In genomic region chr6:29478740-29479139, GRCh38 we compare ENCODE assay signal across 25 cellular contexts. TPM values are rescaled to one million over a fixed set of nuclear protein-coding genes. Genes with fewer than 3 reads are reported as not detected.
DNase-seq lines count a peak whose midpoint lies in the region; ATAC-seq, FAIRE-seq and TF ChIP-seq lines count a peak whose summit lies in the region.
"Had no signal": no experiment of that assay in that cellular context is flagged by ENCODE, and none has a peak within 500 bp of the region (broad histone marks: within the 10 kb centered on the region; RNA-seq: fewer than 3 reads in every experiment).

No MANE protein-coding gene starts in this region.

- TF ChIP-seq CTCF in HepG2 (CRISPR knock-in tag; IDR thresholded peaks at IDR 0.05) (no peak), right lobe of liver (IDR thresholded peaks at IDR 0.05) (no peak), WERI-Rb-1 (IDR thresholded peaks at IDR 0.05; ENCODE audit: low read depth, low read length) (no peak), esophagus muscularis mucosa (IDR thresholded peaks at IDR 0.05) (no peak)

- H3K27me3 ChIP-seq in HepG2 (ENCODE audit: control insufficient read depth in 1 of 2, insufficient read depth in 2 of 2, low read length in 2 of 2) = no peaks in the 10 kb centered on the region
- H3K27me3 ChIP-seq in right lobe of liver = no peaks in the 10 kb centered on the region
- no peaks in the 10 kb centered on the region for H3K27me3 ChIP-seq in WERI-Rb-1 (ENCODE audit: insufficient read depth, low read depth, severe bottlenecking)
- no peaks in the 10 kb centered on the region for H3K27me3 ChIP-seq in esophagus muscularis mucosa
- H3K27me3 ChIP-seq: BE2C; BLaER1 treated with 17β-estradiol and CSF1 and Interleukin-3, amounts not matched to agents 10 nM and 100 nM had no signal

- DNase-seq in HepG2 (ENCODE audit: low spot score) = no peak
- no peak for DNase-seq in right lobe of liver
- DNase-seq in WERI-Rb-1 = no peak
- DNase-seq in esophagus muscularis mucosa (ENCODE audit: extremely low spot score) = peak; percentile 62
- DNase-seq in C1 segment of cervical spinal cord (lab: John Stamatoyannopoulos, UW) = no peak
- no peak for DNase-seq in NCI-H128 (lab: John Stamatoyannopoulos, UW; ENCODE audit: unreplicated experiment)
- DNase-seq: 8988T; ACHN; AML-193; BE2C; Caco-2; CD4-positive, CD25-positive, alpha-beta regulatory T cell; CD8-positive, alpha-beta T cell; DMS153; DND-41; HFFc6 had no signal

- intact Hi-C loops in HepG2 (cut with micrococcal nuclease; ENCODE audit: unreplicated experiment) = no loop called here
- intact Hi-C loops in right lobe of liver (cut with DNase I) = no loop called here
- intact Hi-C loops in esophagus muscularis mucosa (cut with DNase I) = no loop called here

- POLR2A ChIA-PET in HepG2 (lab: Yijun Ruan, JAX) = no interaction called here

- WGBS in HepG2 (ENCODE audit: low lambda C conversion rate) = 34% methylated on average over 5 of the region's 5 CpGs
- WGBS in right lobe of liver (ENCODE audit: insufficient coverage, low coverage, low lambda C conversion rate, missing lambda C conversion rate) = 83% methylated on average over 5 of the region's 5 CpGs
- 70% methylated on average over 5 of the region's 5 CpGs for WGBS in esophagus muscularis mucosa

- H3K27ac ChIP-seq in HepG2 (ENCODE audit: extremely low read length, insufficient read depth, low read length) = no peak overlapping the region
- no peak overlapping the region for H3K27ac ChIP-seq in right lobe of liver
- H3K27ac ChIP-seq in WERI-Rb-1 = 0 out of 2 replicates have a peak overlapping the region, but pooled peaks have one; percentile 4
- H3K27ac ChIP-seq in esophagus muscularis mucosa (replicated peaks in 1 of 4) = no peak overlapping the region
- H3K27ac ChIP-seq: A549; BLaER1 treated with 17β-estradiol and CSF1 and Interleukin-3, amounts not matched to agents 10 nM and 100 nM had no signal

- TF ChIP-seq EP300 in HepG2 (IDR thresholded peaks at IDR 0.05; ENCODE audit: low read depth in 2 of 2, low read length in 2 of 2) (no peak), HepG2 (CRISPR knock-in tag; IDR thresholded peaks at IDR 0.05; ENCODE audit: borderline replicate concordance) (no peak), esophagus muscularis mucosa (IDR thresholded peaks at IDR 0.05) (no peak)

- H3K9ac ChIP-seq in HepG2 (ENCODE audit: insufficient read depth, low read depth, low read length) = no peak overlapping the region
- H3K9ac ChIP-seq: BLaER1 treated with 17β-estradiol and CSF1 and Interleukin-3, amounts not matched to agents 10 nM and 100 nM had no signal

- H2AFZ ChIP-seq in HepG2 (ENCODE audit: low read length) = no peak overlapping the region
- H2AFZ ChIP-seq: GM23338 had no signal

- CTCF ChIA-PET in HepG2 (lab: Yijun Ruan, JAX; ENCODE audit: low intra/inter-chr PET ratio, low total read pairs) = no interaction called here

- no peak overlapping the region for H3K4me3 ChIP-seq in HepG2 (replicated peaks in 1 of 3; ENCODE audit: insufficient read depth in 1 of 3, low read depth in 2 of 3, low read length in 3 of 3)
- H3K4me3 ChIP-seq in right lobe of liver = no peak overlapping the region
- H3K4me3 ChIP-seq in WERI-Rb-1 (ENCODE audit: low read depth, low read length) = no peak overlapping the region
- no peak overlapping the region for H3K4me3 ChIP-seq in esophagus muscularis mucosa
- H3K4me3 ChIP-seq: A549; BLaER1 treated with 17β-estradiol and CSF1 and Interleukin-3, amounts not matched to agents 10 nM and 100 nM; GM23338; HAP-1 had no signal

- TF ChIP-seq POLR2A in HepG2 (IDR thresholded peaks at IDR 0.05; ENCODE audit: insufficient read depth in 1 of 2, low read depth in 2 of 2, low read length in 2 of 2) = no peak
- no peak for TF ChIP-seq POLR2A in right lobe of liver (IDR thresholded peaks at IDR 0.05)
- TF ChIP-seq POLR2A in esophagus muscularis mucosa (IDR thresholded peaks at IDR 0.05; ENCODE audit: low read depth) = no peak

- no peaks in the 10 kb centered on the region for H3K36me3 ChIP-seq in HepG2 (replicated peaks in 1 of 2; ENCODE audit: control insufficient read depth in 1 of 2, insufficient read depth in 2 of 2, low read length in 2 of 2)
- no peaks in the 10 kb centered on the region for H3K36me3 ChIP-seq in right lobe of liver
- H3K36me3 ChIP-seq in WERI-Rb-1 = no peaks in the 10 kb centered on the region
- H3K36me3 ChIP-seq in esophagus muscularis mucosa = no peaks in the 10 kb centered on the region
- H3K36me3 ChIP-seq: BE2C; BLaER1 treated with 17β-estradiol and CSF1 and Interleukin-3, amounts not matched to agents 10 nM and 100 nM; HAP-1 had no signal

- no TSS peak for BruUV-seq in HepG2 (replicated peaks; lab: Mats Ljungman, UMichigan)

- FAIRE-seq in HepG2 (lab: Jason Lieb, UNC) = no peak
- FAIRE-seq: A549, G401.6, GM12892, GM19239, H54 had no signal

- H3K4me1 ChIP-seq in HepG2 (ENCODE audit: insufficient read depth, low read length) (no peaks in the 10 kb centered on the region), right lobe of liver (peaks cover 0 to 4% (median 0%) of the 10 kb centered on the region in 4 donors), esophagus muscularis mucosa (no peaks in the 10 kb centered on the region)
- H3K4me1 ChIP-seq: A549; BE2C; BLaER1 treated with 17β-estradiol and CSF1 and Interleukin-3, amounts not matched to agents 10 nM and 100 nM; Caco-2; HAP-1 had no signal

- H3K79me2 ChIP-seq in HepG2 (ENCODE audit: insufficient read depth, low read length) = no peaks in the 10 kb centered on the region

- in situ Hi-C loops in HepG2 (cut with HindIII; ENCODE audit: extremely low pct_ligation_motif_present, low pct_unique_long_range_greater_than_20kb) = no loop called here

- no peaks in the 10 kb centered on the region for H4K20me1 ChIP-seq in HepG2 (ENCODE audit: insufficient read depth, low read length)
- H4K20me1 ChIP-seq: BLaER1 treated with 17β-estradiol and CSF1 and Interleukin-3, amounts not matched to agents 10 nM and 100 nM had no signal

- TF ChIP-seq RAD21 in HepG2 (CRISPR knock-in tag; IDR thresholded peaks at IDR 0.05) = no peak

- H3K9me3 ChIP-seq in HepG2 (ENCODE audit: low read length) (no peaks in the 10 kb centered on the region), right lobe of liver (no peaks in the 10 kb centered on the region), WERI-Rb-1 (ENCODE audit: severe bottlenecking) (peaks cover 13% of the 10 kb centered on the region), esophagus muscularis mucosa (peaks cover 0 to 4% (median 2%) of the 10 kb centered on the region in 4 donors)
- H3K9me3 ChIP-seq: A549, BE2C, Caco-2, HAP-1 had no signal

- no peak for ATAC-seq in HepG2
- ATAC-seq in right lobe of liver = no peak
- ATAC-seq in GM21526 (IDR thresholded peaks at IDR 0.05; ENCODE audit: low FRiP score, unreplicated experiment) = no peak
- ATAC-seq: A549; CD8-positive, alpha-beta T cell; GM23338 had no signal

- no peak overlapping the region for H3K4me2 ChIP-seq in HepG2 (ENCODE audit: low read depth, low read length)
- H3K4me2 ChIP-seq: A549; BLaER1 treated with 17β-estradiol and CSF1 and Interleukin-3, amounts not matched to agents 10 nM and 100 nM; GM23338 had no signal

RNA-seq across cellular contexts. Expression of gene MAS1L, which starts 9.0 kb away (rescaled TPM):
- not detected in 2 replicates for total RNA-seq in HepG2 (2016; rRNA removed; fragmentation: Illumina TruSeq; extraction: Trizol)
- not detected in 2 replicates for total RNA-seq in HepG2 (2016; cell fraction: cytosol; rRNA removed; fragmentation: Illumina TruSeq; extraction: Trizol; ENCODE audit: low read depth)
- total RNA-seq in HepG2 (2016; cell fraction: insoluble cytoplasmic fraction; rRNA removed; fragmentation: Illumina TruSeq; extraction: Trizol) = not detected in 2 replicates
- total RNA-seq in HepG2 (2016; cell fraction: membrane; rRNA removed; fragmentation: Illumina TruSeq; extraction: Trizol) = not detected in 2 replicates
- total RNA-seq in HepG2 (2016; cell fraction: nucleus; rRNA removed; fragmentation: Illumina TruSeq; extraction: Trizol) = not detected in 2 replicates
- not detected in 2 replicates for polyA plus RNA-seq in HepG2 (2011; rRNA removed)
- not detected in 2 replicates for polyA plus RNA-seq in HepG2 (2011; cell fraction: cytosol; rRNA removed)
- not detected in 2 replicates for polyA plus RNA-seq in HepG2 (2011; cell fraction: nucleus; rRNA removed)
- polyA plus RNA-seq in HepG2 (2012) = not detected in 2 replicates
- polyA plus RNA-seq in HepG2 (2016; cell fraction: cytosol; fragmentation: Illumina TruSeq; extraction: Trizol; ENCODE audit: low read depth) = not detected in 2 replicates
- polyA plus RNA-seq in HepG2 (2016; cell fraction: insoluble cytoplasmic fraction; fragmentation: Illumina TruSeq; extraction: Trizol; ENCODE audit: low read depth) = not detected in 2 replicates
- not detected in 2 replicates for polyA plus RNA-seq in HepG2 (2016; cell fraction: membrane; fragmentation: Illumina TruSeq; extraction: Trizol; ENCODE audit: low read depth)
- polyA plus RNA-seq in HepG2 (2016; cell fraction: nucleus; fragmentation: Illumina TruSeq; extraction: Trizol; ENCODE audit: insufficient read depth, low read depth) = not detected in 2 replicates
- polyA minus RNA-seq in HepG2 (2011; rRNA and poly(A)+ RNA removed; ENCODE audit: low replicate concordance) = not detected in 2 replicates
- not detected in 2 replicates for polyA minus RNA-seq in HepG2 (2011; cell fraction: cytosol; rRNA and poly(A)+ RNA removed)
- polyA minus RNA-seq in HepG2 (2011; cell fraction: nucleus; rRNA and poly(A)+ RNA removed) = not detected in 2 replicates
- not detected for total RNA-seq in right lobe of liver
- total RNA-seq in esophagus muscularis mucosa = under 1 TPM in 1 of 4 donors, not detected in 3; 0.33 TPM
- total RNA-seq: Caco-2; CD4-positive, CD25-positive, alpha-beta regulatory T cell; CD8-positive, alpha-beta T cell; GM23338; HFFc6 had no signal
- polyA plus RNA-seq: A549; CD4-positive, CD25-positive, alpha-beta regulatory T cell; GM23338 had no signal

RNA-seq across cellular contexts. Expression of gene OR2H1, which starts 21.8 kb away (rescaled TPM):
- total RNA-seq in HepG2 (2016; rRNA removed; fragmentation: Illumina TruSeq; extraction: Trizol) (not detected in 2 replicates), right lobe of liver (not detected), esophagus muscularis mucosa (not detected)
- not detected in 2 replicates for total RNA-seq in HepG2 (2016; cell fraction: cytosol; rRNA removed; fragmentation: Illumina TruSeq; extraction: Trizol; ENCODE audit: low read depth)
- total RNA-seq in HepG2 (2016; cell fraction: insoluble cytoplasmic fraction; rRNA removed; fragmentation: Illumina TruSeq; extraction: Trizol) = not detected in 2 replicates
- total RNA-seq in HepG2 (2016; cell fraction: membrane; rRNA removed; fragmentation: Illumina TruSeq; extraction: Trizol) = not detected in 2 replicates
- not detected in 2 replicates for total RNA-seq in HepG2 (2016; cell fraction: nucleus; rRNA removed; fragmentation: Illumina TruSeq; extraction: Trizol)
- polyA plus RNA-seq in HepG2 (2011; rRNA removed) = 0.15 and 0.21 TPM in 2 replicates
- 0.04 and 0.05 TPM in 2 replicates for polyA plus RNA-seq in HepG2 (2011; cell fraction: cytosol; rRNA removed)
- polyA plus RNA-seq in HepG2 (2011; cell fraction: nucleus; rRNA removed) = 0.28 and 0.56 TPM in 2 replicates
- polyA plus RNA-seq in HepG2 (2012) = not detected in 2 replicates
- not detected in 2 replicates for polyA plus RNA-seq in HepG2 (2016; cell fraction: cytosol; fragmentation: Illumina TruSeq; extraction: Trizol; ENCODE audit: low read depth)
- polyA plus RNA-seq in HepG2 (2016; cell fraction: insoluble cytoplasmic fraction; fragmentation: Illumina TruSeq; extraction: Trizol; ENCODE audit: low read depth) = not detected in 2 replicates
- polyA plus RNA-seq in HepG2 (2016; cell fraction: membrane; fragmentation: Illumina TruSeq; extraction: Trizol; ENCODE audit: low read depth) = not detected in 2 replicates
- not detected in 2 replicates for polyA plus RNA-seq in HepG2 (2016; cell fraction: nucleus; fragmentation: Illumina TruSeq; extraction: Trizol; ENCODE audit: insufficient read depth, low read depth)
- polyA minus RNA-seq in HepG2 (2011; rRNA and poly(A)+ RNA removed; ENCODE audit: low replicate concordance) = 0.74 TPM in 1 of 2 replicates, not detected in the other
- polyA minus RNA-seq in HepG2 (2011; cell fraction: cytosol; rRNA and poly(A)+ RNA removed) = not detected in 2 replicates
- 0.87 and 1.2 TPM in 2 replicates for polyA minus RNA-seq in HepG2 (2011; cell fraction: nucleus; rRNA and poly(A)+ RNA removed)
- total RNA-seq: Caco-2; CD4-positive, CD25-positive, alpha-beta regulatory T cell; CD8-positive, alpha-beta T cell; GM23338; HFFc6 had no signal
- polyA plus RNA-seq: A549; CD4-positive, CD25-positive, alpha-beta regulatory T cell; GM23338 had no signal

RNA-seq across cellular contexts. Expression of gene OR11A1, which starts 21.9 kb away (rescaled TPM):
- total RNA-seq in HepG2 (2016; rRNA removed; fragmentation: Illumina TruSeq; extraction: Trizol) = not detected in 2 replicates
- not detected in 2 replicates for total RNA-seq in HepG2 (2016; cell fraction: cytosol; rRNA removed; fragmentation: Illumina TruSeq; extraction: Trizol; ENCODE audit: low read depth)
- not detected in 2 replicates for total RNA-seq in HepG2 (2016; cell fraction: insoluble cytoplasmic fraction; rRNA removed; fragmentation: Illumina TruSeq; extraction: Trizol)
- not detected in 2 replicates for total RNA-seq in HepG2 (2016; cell fraction: membrane; rRNA removed; fragmentation: Illumina TruSeq; extraction: Trizol)
- not detected in 2 replicates for total RNA-seq in HepG2 (2016; cell fraction: nucleus; rRNA removed; fragmentation: Illumina TruSeq; extraction: Trizol)
- not detected in 2 replicates for polyA plus RNA-seq in HepG2 (2011; rRNA removed)
- not detected in 2 replicates for polyA plus RNA-seq in HepG2 (2011; cell fraction: cytosol; rRNA removed)
- not detected in 2 replicates for polyA plus RNA-seq in HepG2 (2011; cell fraction: nucleus; rRNA removed)
- not detected in 2 replicates for polyA plus RNA-seq in HepG2 (2012)
- not detected in 2 replicates for polyA plus RNA-seq in HepG2 (2016; cell fraction: cytosol; fragmentation: Illumina TruSeq; extraction: Trizol; ENCODE audit: low read depth)
- polyA plus RNA-seq in HepG2 (2016; cell fraction: insoluble cytoplasmic fraction; fragmentation: Illumina TruSeq; extraction: Trizol; ENCODE audit: low read depth) = not detected in 2 replicates
- polyA plus RNA-seq in HepG2 (2016; cell fraction: membrane; fragmentation: Illumina TruSeq; extraction: Trizol; ENCODE audit: low read depth) = not detected in 2 replicates
- polyA plus RNA-seq in HepG2 (2016; cell fraction: nucleus; fragmentation: Illumina TruSeq; extraction: Trizol; ENCODE audit: insufficient read depth, low read depth) = not detected in 2 replicates
- not detected in 2 replicates for polyA minus RNA-seq in HepG2 (2011; rRNA and poly(A)+ RNA removed; ENCODE audit: low replicate concordance)
- polyA minus RNA-seq in HepG2 (2011; cell fraction: cytosol; rRNA and poly(A)+ RNA removed) = not detected in 2 replicates
- not detected in 2 replicates for polyA minus RNA-seq in HepG2 (2011; cell fraction: nucleus; rRNA and poly(A)+ RNA removed)
- total RNA-seq in right lobe of liver = not detected
- not detected for total RNA-seq in esophagus muscularis mucosa
- total RNA-seq: Caco-2; CD4-positive, CD25-positive, alpha-beta regulatory T cell; CD8-positive, alpha-beta T cell; GM23338; HFFc6 had no signal
- polyA plus RNA-seq: A549; CD4-positive, CD25-positive, alpha-beta regulatory T cell; GM23338 had no signal

RNA-seq across cellular contexts. Expression of gene OR10C1, which starts 39.6 kb away (rescaled TPM):
- total RNA-seq in HepG2 (2016; rRNA removed; fragmentation: Illumina TruSeq; extraction: Trizol) (not detected in 2 replicates), right lobe of liver (not detected), esophagus muscularis mucosa (not detected)
- total RNA-seq in HepG2 (2016; cell fraction: cytosol; rRNA removed; fragmentation: Illumina TruSeq; extraction: Trizol; ENCODE audit: low read depth) = not detected in 2 replicates
- total RNA-seq in HepG2 (2016; cell fraction: insoluble cytoplasmic fraction; rRNA removed; fragmentation: Illumina TruSeq; extraction: Trizol) = not detected in 2 replicates
- not detected in 2 replicates for total RNA-seq in HepG2 (2016; cell fraction: membrane; rRNA removed; fragmentation: Illumina TruSeq; extraction: Trizol)
- total RNA-seq in HepG2 (2016; cell fraction: nucleus; rRNA removed; fragmentation: Illumina TruSeq; extraction: Trizol) = not detected in 2 replicates
- polyA plus RNA-seq in HepG2 (2011; rRNA removed) = 0.04 TPM in 1 of 2 replicates, not detected in the other
- polyA plus RNA-seq in HepG2 (2011; cell fraction: cytosol; rRNA removed) = not detected in 2 replicates
- polyA plus RNA-seq in HepG2 (2011; cell fraction: nucleus; rRNA removed) = 0.17 and 0.40 TPM in 2 replicates
- not detected in 2 replicates for polyA plus RNA-seq in HepG2 (2012)
- polyA plus RNA-seq in HepG2 (2016; cell fraction: cytosol; fragmentation: Illumina TruSeq; extraction: Trizol; ENCODE audit: low read depth) = not detected in 2 replicates
- not detected in 2 replicates for polyA plus RNA-seq in HepG2 (2016; cell fraction: insoluble cytoplasmic fraction; fragmentation: Illumina TruSeq; extraction: Trizol; ENCODE audit: low read depth)
- not detected in 2 replicates for polyA plus RNA-seq in HepG2 (2016; cell fraction: membrane; fragmentation: Illumina TruSeq; extraction: Trizol; ENCODE audit: low read depth)
- not detected in 2 replicates for polyA plus RNA-seq in HepG2 (2016; cell fraction: nucleus; fragmentation: Illumina TruSeq; extraction: Trizol; ENCODE audit: insufficient read depth, low read depth)
- 2.1 TPM in 1 of 2 replicates, not detected in the other for polyA minus RNA-seq in HepG2 (2011; rRNA and poly(A)+ RNA removed; ENCODE audit: low replicate concordance)
- not detected in 2 replicates for polyA minus RNA-seq in HepG2 (2011; cell fraction: cytosol; rRNA and poly(A)+ RNA removed)
- polyA minus RNA-seq in HepG2 (2011; cell fraction: nucleus; rRNA and poly(A)+ RNA removed) = 0.62 and 1.5 TPM in 2 replicates
- total RNA-seq: Caco-2; CD4-positive, CD25-positive, alpha-beta regulatory T cell; CD8-positive, alpha-beta T cell; GM23338; HFFc6 had no signal
- polyA plus RNA-seq: A549; CD4-positive, CD25-positive, alpha-beta regulatory T cell; GM23338 had no signal
